1 cellular context compared by ENCODE assay signal in the genomic region with DNA sequence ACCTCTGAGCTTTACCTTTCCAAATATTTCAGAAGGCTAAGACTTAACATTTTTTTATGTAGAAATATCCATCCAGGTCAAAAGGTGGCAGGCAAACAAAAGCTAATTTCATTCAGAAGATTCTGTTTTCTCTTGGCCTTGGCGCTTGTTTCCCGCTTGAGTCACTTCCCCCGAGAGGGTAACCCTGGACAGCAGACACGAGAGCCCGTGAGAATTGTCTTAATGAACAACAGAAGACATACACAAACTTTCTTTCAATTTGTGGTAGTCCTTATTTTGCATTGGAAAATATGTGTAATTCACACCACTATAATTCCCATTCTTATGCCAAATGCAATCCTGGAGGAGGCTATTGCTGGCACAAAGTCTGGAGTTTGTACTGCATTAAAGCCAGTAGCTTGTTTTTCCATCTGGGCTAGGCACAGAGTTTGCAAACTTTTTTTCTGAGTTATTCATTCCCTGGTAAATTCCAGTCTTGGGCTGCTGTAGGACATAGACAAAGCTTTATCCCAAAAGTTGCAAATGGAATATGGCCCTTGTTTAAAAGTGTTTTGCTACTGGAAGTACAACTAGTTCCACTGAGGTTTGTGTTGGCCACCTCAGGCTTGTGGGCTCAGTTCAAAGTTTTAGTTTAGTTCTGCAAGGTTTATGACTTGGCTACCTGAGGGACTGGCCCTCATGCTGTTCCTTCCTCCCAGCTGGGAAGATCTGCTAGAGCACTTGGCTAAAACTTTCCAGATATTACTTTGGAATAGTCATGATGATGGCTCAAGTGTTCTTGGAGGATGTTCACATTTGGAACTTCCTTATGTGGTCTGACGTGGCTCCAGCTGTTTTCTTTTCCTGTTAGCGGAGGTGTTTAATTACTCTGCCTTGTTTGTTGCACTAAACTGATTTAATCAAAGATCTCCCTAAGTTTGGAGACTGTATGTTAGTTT.
TF ChIP-seq lines count a peak whose summit lies in the region.

No MANE protein-coding gene starts in this region.

TF ChIP-seq in SK-N-SH, 30 proteins besides CTCF, POLR2A, EP300 and RAD21 (continued from another document):
- TF ChIP-seq REST (IDR thresholded peaks at IDR 0.05; ENCODE audit: low read depth, low read length), result 0 out of 2 replicates have a peak, but pooled peaks have one; percentile 11
